21 cellular contexts compared by ENCODE assay signal in the genomic region with DNA sequence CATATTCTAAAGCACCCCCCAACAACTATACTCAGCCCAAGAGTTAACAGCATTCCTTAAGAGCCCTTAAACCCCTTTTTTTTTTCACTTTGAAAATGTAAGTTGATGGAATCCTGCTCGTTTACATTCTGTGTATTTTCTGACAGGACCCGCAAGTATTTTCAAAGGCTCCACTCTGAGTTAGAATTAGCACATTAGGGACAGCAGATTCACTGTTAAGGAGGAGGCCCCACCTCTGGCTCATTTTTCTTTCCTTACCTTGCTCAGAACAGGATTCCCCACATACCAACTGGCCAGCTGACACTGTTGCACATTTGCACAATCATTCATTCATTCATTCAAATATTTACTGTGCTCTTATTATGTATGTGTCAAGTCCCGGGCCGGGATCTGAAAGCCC.
"Had no signal": no experiment of that assay in that cellular context is flagged by ENCODE, and none has a peak within 500 bp of the region (broad histone marks: within the 10 kb centered on the region; RNA-seq: fewer than 3 reads in every experiment).

No MANE protein-coding gene starts in this region.

- H3K4me1 ChIP-seq: breast epithelium, foreskin keratinocyte, tibial artery, uterus had no signal

- ATAC-seq: activated CD4-positive, CD25-positive, alpha-beta regulatory T cell treated with anti-CD3 and anti-CD28 coated beads, Interleukin-2, amount 50 U/mL, for 24 hours; activated T-cell treated with anti-CD3 and anti-CD28 coated beads, Interleukin-2, amount 50 U/mL, for 72 hours; foreskin keratinocyte; sciatic nerve; stimulated activated effector memory CD8-positive, alpha-beta T cell treated with anti-CD3 and anti-CD28 coated beads, Interleukin-12 subunit alpha, Interleukin-12 subunit beta, amount 100 ng/mL, for 72 hours; stimulated activated naive CD8-positive, alpha-beta T cell treated with anti-CD3 and anti-CD28 coated beads, Interleukin-15, amount 100 ng/mL, for 72 hours had no signal

- H3K9me3 ChIP-seq: breast epithelium, tibial artery, uterus had no signal

- H3K27ac ChIP-seq: breast epithelium, foreskin keratinocyte, tibial artery, uterus had no signal

- H3K4me3 ChIP-seq: breast epithelium, tibial artery, uterus had no signal

- H3K36me3 ChIP-seq: breast epithelium, tibial artery, uterus had no signal

- DNase-seq: activated CD4-positive, alpha-beta memory T cell treated with anti-CD3 and anti-CD28 coated beads, Interleukin-2, amount 10 ng/mL, durations not matched to agents 7 days and 5 days; activated CD4-positive, alpha-beta T cell treated with anti-CD3 and anti-CD28 coated beads, Interleukin-2, amount 10 ng/mL, durations not matched to agents 24 days and 14 days; activated effector memory CD4-positive, alpha-beta T cell treated with Interleukin-2 at 50 U/mL for 16 hours; activated naive CD4-positive, alpha-beta T cell treated with anti-CD3 and anti-CD28 coated beads for 36 hours; activated naive CD8-positive, alpha-beta T cell treated with anti-CD3 and anti-CD28 coated beads, Interleukin-2, amount 10 ng/mL, durations not matched to agents 7 days and 5 days; activated T-cell treated with anti-CD3 and anti-CD28 coated beads, Interleukin-2, amount 50 U/mL, for 72 hours; amniotic stem cell; cerebellar nuclear complex; cortex of kidney; foreskin keratinocyte; mesenchymal stem cell; naive B cell; small intestine; stimulated activated CD4-positive, alpha-beta T cell treated with anti-CD3 and anti-CD28 coated beads, Interleukin-2, amount 100 ng/mL, for 24 hours; stimulated activated naive CD8-positive, alpha-beta T cell treated with anti-CD3 and anti-CD28 coated beads, Interleukin-15, amount 100 ng/mL, for 72 hours; tibial artery; uterus had no signal

- H3K27me3 ChIP-seq: breast epithelium, uterus had no signal
